In genomic region chr1:61449410-61449809, GRCh38 we compare ENCODE assay signal across 21 cellular contexts.
A peak's percentile ranks its signal among the peaks of the same experiment; 100 is the strongest.
DNase-seq lines count a peak whose midpoint lies in the region; TF ChIP-seq lines count a peak whose summit lies in the region.
"Had no signal": no experiment of that assay in that cellular context is flagged by ENCODE, and none has a peak within 500 bp of the region (broad histone marks: within the 10 kb centered on the region; RNA-seq: fewer than 3 reads in every experiment).

No MANE protein-coding gene starts in this region.

- dilution Hi-C loops in mammary epithelial cell (cut with HindIII; ENCODE audit: low sequenced_read_pairs), result no loop called here

- intact Hi-C loops in mammary epithelial cell (cut with micrococcal nuclease), result no loop called here

- H2AFZ ChIP-seq in mammary epithelial cell (ENCODE audit: low read depth, low read length), result no peak overlapping the region
- H2AFZ ChIP-seq: GM23248 had no signal

- no peak overlapping the region for H3K9ac ChIP-seq in mammary epithelial cell (ENCODE audit: insufficient read depth, low read length)
- H3K9ac ChIP-seq: GM23248 had no signal

- H3K36me3 ChIP-seq in Peyer's patch, result no peaks in the 10 kb centered on the region
- H3K36me3 ChIP-seq in mammary epithelial cell (ENCODE audit: insufficient read depth, low read length), result no peaks in the 10 kb centered on the region
- peaks cover 3 to 11% of the 10 kb centered on the region in 2 donors for H3K36me3 ChIP-seq in muscle layer of duodenum (ENCODE audit: control insufficient read depth in 1 of 2, insufficient read depth in 2 of 2, low read length in 2 of 2)
- no peaks in the 10 kb centered on the region for H3K36me3 ChIP-seq in suprapubic skin
- H3K36me3 ChIP-seq: cardiac muscle cell, neutrophil, SJCRH30 had no signal

- CTCF ChIA-PET in mammary epithelial cell (lab: Charles Lee; ENCODE audit: low non-redundant PET), result no interaction called here

- no peak for DNase-seq in Peyer's patch
- DNase-seq in mammary epithelial cell, result no peak
- no peak for DNase-seq in suprapubic skin (ENCODE audit: low spot score in 2 of 2)
- DNase-seq in stimulated activated CD4-positive, alpha-beta T cell treated with anti-CD3 and anti-CD28 coated beads, Interleukin-1b, Interleukin-23, amount 100 ng/mL, for 48 hours, result no peak
- DNase-seq in activated T-cell treated with anti-CD3 and anti-CD28 coated beads for 4 hours, result no peak
- DNase-seq in activated CD4-positive, alpha-beta T cell treated with anti-CD3 and anti-CD28 coated beads, Interleukin-2, amount 50 U/mL, for 4 hours, result no peak
- no peak for DNase-seq in mucosa of gallbladder (ENCODE audit: low spot score)
- DNase-seq: CD4-positive, CD25-positive, alpha-beta regulatory T cell; DMS53; effector memory CD8-positive, alpha-beta T cell; Kasumi-1; midbrain; NCI-H1105 treated with DMSO at 0.1 percent for 48 hours; NCI-H2107; NCI-H526 treated with DMSO at 0.1 percent for 48 hours; SJCRH30; stimulated activated CD4-positive, alpha-beta T cell treated with anti-CD3 and anti-CD28 coated beads, Interleukin-2, amount 100 ng/mL, for 48 hours had no signal

- H4K20me1 ChIP-seq in mammary epithelial cell (ENCODE audit: insufficient read depth, low read length), result no peaks in the 10 kb centered on the region

- H3K27ac ChIP-seq in Peyer's patch (peak overlapping the region in 3 of 4 donors; percentile 16 to 65 (median 56)), mammary epithelial cell (ENCODE audit: insufficient read depth, low read depth, low read length) (peak overlapping the region; percentile 9), muscle layer of duodenum (ENCODE audit: low read length) (peak overlapping the region; percentile 7), suprapubic skin (peak overlapping the region; percentile 76)
- H3K27ac ChIP-seq: cardiac muscle cell, GM23248, neutrophil, SJCRH30 had no signal

- TF ChIP-seq EP300 in suprapubic skin (IDR thresholded peaks at IDR 0.05), result no peak

- 97% methylated on average over 5 of the region's 5 CpGs for WGBS in mammary epithelial cell (ENCODE audit: low coverage, missing lambda C conversion rate)
- WGBS in suprapubic skin, result 87% methylated on average over 5 of the region's 5 CpGs

- no peak for TF ChIP-seq POLR2A in Peyer's patch (IDR thresholded peaks at IDR 0.05)
- no peak for TF ChIP-seq POLR2A in suprapubic skin (IDR thresholded peaks at IDR 0.05)

- H3K27me3 ChIP-seq in Peyer's patch (no peaks in the 10 kb centered on the region), mammary epithelial cell (ENCODE audit: insufficient read depth, low read length) (no peaks in the 10 kb centered on the region), muscle layer of duodenum (ENCODE audit: low read depth, low read length) (no peaks in the 10 kb centered on the region), suprapubic skin (no peaks in the 10 kb centered on the region)
- H3K27me3 ChIP-seq: cardiac muscle cell, neutrophil, SJCRH30 had no signal

- in situ Hi-C loops in mammary epithelial cell (cut with MboI; ENCODE audit: low sequenced_read_pairs in 2 of 2), result loop anchor here in 1 of 2 donors (25.0 kb wide), 1 partner anchor 387 kb away; no protein-coding TSS in a partner anchor

- H3K4me1 ChIP-seq in Peyer's patch (peaks cover 0 to 38% (median 3%) of the 10 kb centered on the region in 4 donors), mammary epithelial cell (ENCODE audit: insufficient read depth, low read length) (peaks cover 37% of the 10 kb centered on the region), muscle layer of duodenum (ENCODE audit: control insufficient read depth in 1 of 2, insufficient read depth in 2 of 2, low read length in 2 of 2) (peaks cover 37 to 38% of the 10 kb centered on the region in 2 donors), suprapubic skin (peaks cover 70% of the 10 kb centered on the region)

- H3K4me3 ChIP-seq in Peyer's patch (no peak overlapping the region), mammary epithelial cell (replicated peaks in 1 of 3; ENCODE audit: insufficient read depth in 1 of 3, low read depth in 2 of 3, low read length in 3 of 3) (no peak overlapping the region), muscle layer of duodenum (ENCODE audit: low read depth in 1 of 2, low read length in 2 of 2) (no peak overlapping the region), suprapubic skin (no peak overlapping the region)
- H3K4me3 ChIP-seq: cardiac muscle cell, GM23248, SJCRH30 had no signal

- no peaks in the 10 kb centered on the region for H3K9me3 ChIP-seq in Peyer's patch
- no peaks in the 10 kb centered on the region for H3K9me3 ChIP-seq in mammary epithelial cell (replicated peaks; ENCODE audit: insufficient read depth, low read length)
- H3K9me3 ChIP-seq in muscle layer of duodenum (ENCODE audit: control insufficient read depth in 1 of 2, low read length in 2 of 2), result no peaks in the 10 kb centered on the region
- no peaks in the 10 kb centered on the region for H3K9me3 ChIP-seq in suprapubic skin
- H3K9me3 ChIP-seq: neutrophil, SJCRH30 had no signal

- H3K79me2 ChIP-seq in mammary epithelial cell (ENCODE audit: insufficient read depth, low read length), result no peaks in the 10 kb centered on the region

- no peak for TF ChIP-seq CTCF in Peyer's patch (IDR thresholded peaks at IDR 0.05)
- no peak for TF ChIP-seq CTCF in mammary epithelial cell (conservative IDR thresholded peaks at IDR 0.05 in 1 of 2, IDR thresholded peaks at IDR 0.05 in 1 of 2; ENCODE audit: extremely low read depth in 1 of 2, insufficient read depth in 1 of 2, low read depth in 1 of 2, low read length in 2 of 2)
- no peak for TF ChIP-seq CTCF in suprapubic skin (IDR thresholded peaks at IDR 0.05)

- H3K4me2 ChIP-seq in mammary epithelial cell (ENCODE audit: insufficient read depth, low read depth, low read length), result no peak overlapping the region

- BruUV-seq in mammary epithelial cell (replicated peaks; lab: Mats Ljungman, UMichigan), result no TSS peak

Comparison
In these comparisons a context has a peak if more than half of its experiments do, and no peak if none do; other contexts are left out.
1. H3K27ac ChIP-seq: peak in every context shown above with its lines; median percentile 76 in suprapubic skin; 56 in Peyer's patch; 9 in mammary epithelial cell; 7 in muscle layer of duodenum.